8 cellular contexts compared by ENCODE assay signal in genomic region chr11:96342131-96342970, GRCh38. TPM values are rescaled to one million over a fixed set of nuclear protein-coding genes. Genes with fewer than 3 reads are reported as not detected.
DNase-seq lines count a peak whose midpoint lies in the region; ATAC-seq and TF ChIP-seq lines count a peak whose summit lies in the region.

No MANE protein-coding gene starts in this region.

- H3K27ac ChIP-seq in parathyroid adenoma: peak overlapping the region; percentile 89

- H3K4me1 ChIP-seq in parathyroid adenoma: peaks cover 18% of the 10 kb centered on the region

- peaks cover 49% of the 10 kb centered on the region for H3K4me1 Mint-ChIP-seq in HFFc6 (ENCODE audit: low read depth)

- TF ChIP-seq CTCF in HFFc6 (IDR thresholded peaks at IDR 0.05): no peak
- TF ChIP-seq CTCF in parathyroid adenoma (IDR thresholded peaks at IDR 0.05): no peak

- H3K36me3 ChIP-seq in parathyroid adenoma (ENCODE audit: control insufficient read depth, insufficient read depth, low read length): no peaks in the 10 kb centered on the region

- H3K4me3 ChIP-seq in parathyroid adenoma (ENCODE audit: low read depth, low read length): peak overlapping the region; percentile 95

- H3K9me3 ChIP-seq in parathyroid adenoma (ENCODE audit: control insufficient read depth, low read length): no peaks in the 10 kb centered on the region

- H3K4me2 ChIP-seq in parathyroid adenoma (ENCODE audit: low read length): peak overlapping the region; percentile 76

- H3K27me3 ChIP-seq in parathyroid adenoma (ENCODE audit: control insufficient read depth, insufficient read depth, low read length): no peaks in the 10 kb centered on the region

- H3K27ac Mint-ChIP-seq in HFFc6: peak overlapping the region; percentile 95

- H3K9me3 Mint-ChIP-seq in HFFc6: no peaks in the 10 kb centered on the region

- H3K79me2 ChIP-seq in parathyroid adenoma: peaks cover 9% of the 10 kb centered on the region

- H2AFZ ChIP-seq in parathyroid adenoma: peak overlapping the region; percentile 80

- peak overlapping the region; percentile 14 for H3K9ac ChIP-seq in parathyroid adenoma

- H3K4me3 Mint-ChIP-seq in HFFc6: peak overlapping the region; percentile 95

- H3K27me3 Mint-ChIP-seq in HFFc6 (ENCODE audit: insufficient read depth): no peaks in the 10 kb centered on the region; the same call in 1 of the 2 replicates

- ATAC-seq in HG03095 (IDR thresholded peaks at IDR 0.05; ENCODE audit: unreplicated experiment) (no peak), HG03175 (IDR thresholded peaks at IDR 0.05; ENCODE audit: unreplicated experiment) (no peak), GM21390 (IDR thresholded peaks at IDR 0.05; ENCODE audit: unreplicated experiment) (no peak), HG03135 (IDR thresholded peaks at IDR 0.05; ENCODE audit: unreplicated experiment) (no peak)

- no peak for DNase-seq in HFFc6
- peak; percentile 24 for DNase-seq in SW480 (ENCODE audit: low spot score)
- DNase-seq in fibroblast of peridontal ligament (ENCODE audit: extremely low read depth): peak; percentile 61

- H3K36me3 Mint-ChIP-seq in HFFc6 (ENCODE audit: low read depth): peaks cover 37% of the 10 kb centered on the region

RNA-seq across cellular contexts. Expression of gene MAML2, which starts 0.6 kb away (rescaled TPM):
- total RNA-seq in HFFc6 (2021; fragmentation: NEBNext Ultra II Directional; extraction: Animal tissue kit (Norgen Biotek cat#: 25700)): 10 to 100 TPM; 24.9 to 30.8 (median 28.3) TPM

RNA-seq across cellular contexts. Expression of gene CCDC82, which starts 47.4 kb away (rescaled TPM):
- 10 to 100 TPM; 14.0 to 18.2 (median 17.2) TPM for total RNA-seq in HFFc6 (2021; fragmentation: NEBNext Ultra II Directional; extraction: Animal tissue kit (Norgen Biotek cat#: 25700))

RNA-seq across cellular contexts. Expression of gene JRKL, which starts 47.5 kb away (rescaled TPM):
- total RNA-seq in HFFc6 (2021; fragmentation: NEBNext Ultra II Directional; extraction: Animal tissue kit (Norgen Biotek cat#: 25700)): 10 to 100 TPM; 11.1 to 15.1 (median 13.5) TPM
